ENCODE assay signal across 22 cellular contexts in genomic region chr20:52402950-52403349, GRCh38.
DNase-seq lines count a peak whose midpoint lies in the region; ATAC-seq, FAIRE-seq and TF ChIP-seq lines count a peak whose summit lies in the region.
"Had no signal": no experiment of that assay in that cellular context is flagged by ENCODE, and none has a peak within 500 bp of the region (broad histone marks: within the 10 kb centered on the region; RNA-seq: fewer than 3 reads in every experiment).

No MANE protein-coding gene starts in this region.

- ATAC-seq in activated CD8-positive, alpha-beta memory T cell treated with anti-CD3 and anti-CD28 coated beads, Interleukin-2, amount 10 ng/mL, durations not matched to agents 7 days and 5 days: peak; percentile 59
- ATAC-seq in GM19324 (IDR thresholded peaks at IDR 0.05; ENCODE audit: low FRiP score, unreplicated experiment) (peak; percentile 52), HG02884 (IDR thresholded peaks at IDR 0.05; ENCODE audit: unreplicated experiment) (no peak)
- no peak for ATAC-seq in natural killer cell treated with Interleukin-12 subunit alpha and Interleukin-12 subunit beta and Interleukin-15 and Interleukin-18, amount 100 ng/mL, for 72 hours
- ATAC-seq: A549, gastrocnemius medialis, SK-N-SH treated with all-trans-retinoic acid at 6 μM for 48 hours, upper lobe of right lung had no signal

- H3K4me1 Mint-ChIP-seq in activated CD8-positive, alpha-beta memory T cell treated with anti-CD3 and anti-CD28 coated beads, Interleukin-2, amount 10 ng/mL, durations not matched to agents 7 days and 5 days: peaks cover 41% of the 10 kb centered on the region
- peaks cover 35 to 43% of the 10 kb centered on the region in 2 donors for H3K4me1 Mint-ChIP-seq in natural killer cell treated with Interleukin-12 subunit alpha and Interleukin-12 subunit beta and Interleukin-15 and Interleukin-18, amount 100 ng/mL, for 72 hours (ENCODE audit: low read depth in 2 of 2)

- H3K9me2 ChIP-seq in OCI-LY7 (ENCODE audit: insufficient read depth, low read length): no peaks in the 10 kb centered on the region

- no peak overlapping the region for H3K27ac ChIP-seq in OCI-LY7 (ENCODE audit: low read depth, low read length, poor library complexity, severe bottlenecking)
- H3K27ac ChIP-seq: A549; BLaER1 treated with 17β-estradiol and CSF1 and Interleukin-3, amounts not matched to agents 10 nM and 100 nM; epithelial cell of prostate; gastrocnemius medialis; right atrium auricular region; upper lobe of right lung had no signal

- no peak overlapping the region for H3K4me2 ChIP-seq in OCI-LY7 (ENCODE audit: low read length)
- H3K4me2 ChIP-seq: A549; BLaER1 treated with 17β-estradiol and CSF1 and Interleukin-3, amounts not matched to agents 10 nM and 100 nM had no signal

- BruUV-seq in OCI-LY7 (replicated peaks; lab: Mats Ljungman, UMichigan): no TSS peak

- no peaks in the 10 kb centered on the region for H3K9me3 ChIP-seq in OCI-LY7 (ENCODE audit: low read length)
- H3K9me3 ChIP-seq: A549, gastrocnemius medialis, right atrium auricular region, upper lobe of right lung had no signal

- no peaks in the 10 kb centered on the region for H3K36me3 ChIP-seq in OCI-LY7 (ENCODE audit: insufficient read depth, low read length)
- H3K36me3 ChIP-seq: gastrocnemius medialis, right atrium auricular region, upper lobe of right lung had no signal

- no peak for TF ChIP-seq CTCF in OCI-LY7 (conservative IDR thresholded peaks at IDR 0.05; ENCODE audit: low read length)

- CTCF ChIA-PET in activated CD8-positive, alpha-beta memory T cell treated with anti-CD3 and anti-CD28 coated beads, Interleukin-2, amount 10 ng/mL, durations not matched to agents 7 days and 5 days (lab: Charles Lee): interaction anchor here (1.2 to 1.5 kb wide), 4 partner anchors 13 to 91 kb away, joined by 3 to 4 read pairs (median 3); no protein-coding TSS in a partner anchor
- CTCF ChIA-PET in OCI-LY7 (lab: Charles Lee; ENCODE audit: unreplicated experiment): no interaction called here

- H4K20me1 ChIP-seq in OCI-LY7 (ENCODE audit: insufficient read depth, low read length): no peaks in the 10 kb centered on the region
- H4K20me1 ChIP-seq: BLaER1 treated with 17β-estradiol and CSF1 and Interleukin-3, amounts not matched to agents 10 nM and 100 nM had no signal

- H3K27me3 Mint-ChIP-seq in activated CD8-positive, alpha-beta memory T cell treated with anti-CD3 and anti-CD28 coated beads, Interleukin-2, amount 10 ng/mL, durations not matched to agents 7 days and 5 days: no peaks in the 10 kb centered on the region
- H3K27me3 Mint-ChIP-seq in natural killer cell treated with Interleukin-12 subunit alpha and Interleukin-12 subunit beta and Interleukin-15 and Interleukin-18, amount 100 ng/mL, for 72 hours: peaks cover 0 to 5% of the 10 kb centered on the region in 2 donors

- POLR2A ChIA-PET in OCI-LY7 (lab: Charles Lee): no interaction called here

- no peaks in the 10 kb centered on the region for H3K79me2 ChIP-seq in OCI-LY7 (ENCODE audit: insufficient read depth, low read depth, low read length)

- H3K9me3 Mint-ChIP-seq in activated CD8-positive, alpha-beta memory T cell treated with anti-CD3 and anti-CD28 coated beads, Interleukin-2, amount 10 ng/mL, durations not matched to agents 7 days and 5 days (ENCODE audit: low read depth): peaks cover 2% of the 10 kb centered on the region
- H3K9me3 Mint-ChIP-seq in natural killer cell treated with Interleukin-12 subunit alpha and Interleukin-12 subunit beta and Interleukin-15 and Interleukin-18, amount 100 ng/mL, for 72 hours: no peaks in the 10 kb centered on the region

- DNase-seq in activated CD8-positive, alpha-beta memory T cell treated with anti-CD3 and anti-CD28 coated beads, Interleukin-2, amount 10 ng/mL, durations not matched to agents 7 days and 5 days: no peak
- DNase-seq in activated CD8-positive, alpha-beta memory T cell treated with anti-CD3 and anti-CD28 coated beads, Interleukin-2, amount 50 U/mL, for 4 hours: no peak
- DNase-seq in HTR-8/SVneo (ENCODE audit: insufficient read length, low spot score) (no peak), OCI-LY7 (ENCODE audit: low spot score) (no peak), nucleus accumbens (lab: John Stamatoyannopoulos, UW) (no peak)
- DNase-seq in natural killer cell treated with Interleukin-12 subunit alpha and Interleukin-12 subunit beta and Interleukin-15 and Interleukin-18, amount 100 ng/mL, for 72 hours (ENCODE audit: low spot score): no peak
- DNase-seq: activated naive CD4-positive, alpha-beta T cell treated with Interleukin-2 at 50 U/mL for 16 hours; gastrocnemius medialis; KBM-7; midbrain; NCI-H774; stimulated activated CD4-positive, alpha-beta T cell treated with anti-CD3 and anti-CD28 coated beads, Interleukin-15, amount 100 ng/mL, for 24 hours; stimulated activated naive CD4-positive, alpha-beta T cell treated with Interleukin-2 at 50 U/mL for 16 hours; upper lobe of right lung had no signal

- peak; percentile 66 for FAIRE-seq in HTR-8/SVneo (lab: Jason Lieb, UNC)
- FAIRE-seq: A549, RCC 7860 had no signal

- H3K4me3 ChIP-seq in OCI-LY7 (ENCODE audit: low read depth, low read length, poor library complexity, severe bottlenecking): no peak overlapping the region
- H3K4me3 ChIP-seq: A549; BLaER1 treated with 17β-estradiol and CSF1 and Interleukin-3, amounts not matched to agents 10 nM and 100 nM; gastrocnemius medialis; right atrium auricular region; upper lobe of right lung had no signal

- intact Hi-C loops in OCI-LY7 (cut with micrococcal nuclease; ENCODE audit: unreplicated experiment): no loop called here

- H2AFZ ChIP-seq in OCI-LY7 (ENCODE audit: low read length): no peak overlapping the region

- H3K36me3 Mint-ChIP-seq in activated CD8-positive, alpha-beta memory T cell treated with anti-CD3 and anti-CD28 coated beads, Interleukin-2, amount 10 ng/mL, durations not matched to agents 7 days and 5 days: peaks cover 15% of the 10 kb centered on the region
- no peaks in the 10 kb centered on the region for H3K36me3 Mint-ChIP-seq in natural killer cell treated with Interleukin-12 subunit alpha and Interleukin-12 subunit beta and Interleukin-15 and Interleukin-18, amount 100 ng/mL, for 72 hours

- peak overlapping the region; percentile 54 for H3K27ac Mint-ChIP-seq in activated CD8-positive, alpha-beta memory T cell treated with anti-CD3 and anti-CD28 coated beads, Interleukin-2, amount 10 ng/mL, durations not matched to agents 7 days and 5 days
- H3K27ac Mint-ChIP-seq in natural killer cell treated with Interleukin-12 subunit alpha and Interleukin-12 subunit beta and Interleukin-15 and Interleukin-18, amount 100 ng/mL, for 72 hours: no peak overlapping the region

- no peak overlapping the region for H3K4me3 Mint-ChIP-seq in activated CD8-positive, alpha-beta memory T cell treated with anti-CD3 and anti-CD28 coated beads, Interleukin-2, amount 10 ng/mL, durations not matched to agents 7 days and 5 days
- peak overlapping the region; percentile 8 for H3K4me3 Mint-ChIP-seq in natural killer cell treated with Interleukin-12 subunit alpha and Interleukin-12 subunit beta and Interleukin-15 and Interleukin-18, amount 100 ng/mL, for 72 hours

- no peaks in the 10 kb centered on the region for H3K4me1 ChIP-seq in OCI-LY7 (ENCODE audit: insufficient read depth, low read length, poor library complexity, severe bottlenecking)
- H3K4me1 ChIP-seq: A549, gastrocnemius medialis, right atrium auricular region had no signal

Comparison
In these comparisons a context has a peak if more than half of its experiments do, and no peak if none do; other contexts are left out.
1. ATAC-seq: peak in activated CD8-positive, alpha-beta memory T cell treated with anti-CD3 and anti-CD28 coated beads, Interleukin-2, amount 10 ng/mL, durations not matched to agents 7 days and 5 days (single experiment) and GM19324 (single experiment); none in natural killer cell treated with Interleukin-12 subunit alpha and Interleukin-12 subunit beta and Interleukin-15 and Interleukin-18, amount 100 ng/mL, for 72 hours (0 of 2) and HG02884 (single experiment).